22 cellular contexts compared by ENCODE assay signal in genomic region chr16:84509032-84509950, GRCh38. TPM values are rescaled to one million over a fixed set of nuclear protein-coding genes. Genes with fewer than 3 reads are reported as not detected.
A peak's percentile ranks its signal among the peaks of the same experiment; 100 is the strongest.
DNase-seq lines count a peak whose midpoint lies in the region; ATAC-seq and TF ChIP-seq lines count a peak whose summit lies in the region.
"Had no signal": no experiment of that assay in that cellular context is flagged by ENCODE, and none has a peak within 500 bp of the region (broad histone marks: within the 10 kb centered on the region; RNA-seq: fewer than 3 reads in every experiment).

No MANE protein-coding gene starts in this region.

- no peaks in the 10 kb centered on the region for H3K36me3 Mint-ChIP-seq in endodermal cell (ENCODE audit: low read depth)
- peaks cover 2% of the 10 kb centered on the region for H3K36me3 Mint-ChIP-seq in activated T-helper 1 cell treated with anti-CD3 and anti-CD28 coated beads, Interleukin-12 subunit alpha, Interleukin-12 subunit beta, Interleukin-2, Interleukin-4 antibody, amounts not matched to agents 30 ng/mL and 10 ng/mL and 1 ng/mL, durations not matched to agents 14 hours and 24 hours and 36 hours (ENCODE audit: low read depth)
- H3K36me3 Mint-ChIP-seq: natural killer cell had no signal

- CTCF ChIA-PET in IMR-90 (lab: Yijun Ruan, JAX) = no interaction called here

- no peak overlapping the region for H3K18ac ChIP-seq in IMR-90 (ENCODE audit: low read depth, low read length)

- no peak overlapping the region; the same call in none of the 2 replicates for H2BK20ac ChIP-seq in IMR-90 (ENCODE audit: low read depth, low read length)

- H4K5ac ChIP-seq in IMR-90 (ENCODE audit: low read depth, low read length) = no peak overlapping the region

- TF ChIP-seq CTCF in IMR-90 (conservative IDR thresholded peaks at IDR 0.05; ENCODE audit: low read depth, low read length) = no peak
- TF ChIP-seq CTCF in endodermal cell (conservative IDR thresholded peaks at IDR 0.05) = no peak
- no peak for TF ChIP-seq CTCF in tibial nerve (IDR thresholded peaks at IDR 0.05)

- H3K4me1 Mint-ChIP-seq in endodermal cell = peaks cover 10% of the 10 kb centered on the region
- H3K4me1 Mint-ChIP-seq in activated T-helper 1 cell treated with anti-CD3 and anti-CD28 coated beads, Interleukin-12 subunit alpha, Interleukin-12 subunit beta, Interleukin-2, Interleukin-4 antibody, amounts not matched to agents 30 ng/mL and 10 ng/mL and 1 ng/mL, durations not matched to agents 14 hours and 24 hours and 36 hours (ENCODE audit: low read depth) = peaks cover 70% of the 10 kb centered on the region

- peaks cover 20% of the 10 kb centered on the region for H3K27me3 Mint-ChIP-seq in endodermal cell (ENCODE audit: insufficient read depth)
- no peaks in the 10 kb centered on the region for H3K27me3 Mint-ChIP-seq in activated T-helper 1 cell treated with anti-CD3 and anti-CD28 coated beads, Interleukin-12 subunit alpha, Interleukin-12 subunit beta, Interleukin-2, Interleukin-4 antibody, amounts not matched to agents 30 ng/mL and 10 ng/mL and 1 ng/mL, durations not matched to agents 14 hours and 24 hours and 36 hours (ENCODE audit: insufficient read depth)
- H3K27me3 Mint-ChIP-seq: activated CD4-positive, alpha-beta T cell treated with anti-CD3 and anti-CD28 coated beads for 36 hours had no signal

- H2BK120ac ChIP-seq in IMR-90 (ENCODE audit: low read depth, low read length) = no peak overlapping the region

- no peak for TF ChIP-seq EP300 in tibial nerve (IDR thresholded peaks at IDR 0.05)

- H3K27ac ChIP-seq in IMR-90 (ENCODE audit: insufficient read depth, low read length) (no peak overlapping the region), endodermal cell (ENCODE audit: low read depth, low read length) (no peak overlapping the region), tibial nerve (no peak overlapping the region)
- H3K27ac ChIP-seq: esophagus muscularis mucosa, skin epidermis, transverse colon had no signal

- H2AK5ac ChIP-seq in IMR-90 (ENCODE audit: low read depth, low read length) = peak overlapping the region; percentile 53; the same call in 1 of the 2 replicates

- POLR2A ChIA-PET in IMR-90 (lab: Charles Lee; ENCODE audit: unreplicated experiment) = no interaction called here

- no peaks in the 10 kb centered on the region for H3K9me3 Mint-ChIP-seq in endodermal cell
- H3K9me3 Mint-ChIP-seq in activated T-helper 1 cell treated with anti-CD3 and anti-CD28 coated beads, Interleukin-12 subunit alpha, Interleukin-12 subunit beta, Interleukin-2, Interleukin-4 antibody, amounts not matched to agents 30 ng/mL and 10 ng/mL and 1 ng/mL, durations not matched to agents 14 hours and 24 hours and 36 hours = no peaks in the 10 kb centered on the region
- H3K9me3 Mint-ChIP-seq: natural killer cell had no signal

- no peaks in the 10 kb centered on the region for H3K9me3 ChIP-seq in IMR-90 (ENCODE audit: control insufficient read depth, insufficient read depth, low read length)
- no peaks in the 10 kb centered on the region for H3K9me3 ChIP-seq in endodermal cell (ENCODE audit: control insufficient read depth, low read length)
- H3K9me3 ChIP-seq in tibial nerve = no peaks in the 10 kb centered on the region
- H3K9me3 ChIP-seq: esophagus muscularis mucosa, transverse colon had no signal

- TF ChIP-seq RAD21 in IMR-90 (IDR thresholded peaks at IDR 0.05; ENCODE audit: low read length) = no peak

- H3K79me1 ChIP-seq in IMR-90 (ENCODE audit: low read depth in 1 of 2, low read length in 2 of 2) = peaks cover 0 to 24% of the 10 kb centered on the region in 2 experiments; a peak in 2 of 4 replicates

- BruUV-seq in IMR-90 (replicated peaks; lab: Mats Ljungman, UMichigan) = no TSS peak

- no peak overlapping the region for H3K27ac Mint-ChIP-seq in endodermal cell
- no peak overlapping the region for H3K27ac Mint-ChIP-seq in activated T-helper 1 cell treated with anti-CD3 and anti-CD28 coated beads, Interleukin-12 subunit alpha, Interleukin-12 subunit beta, Interleukin-2, Interleukin-4 antibody, amounts not matched to agents 30 ng/mL and 10 ng/mL and 1 ng/mL, durations not matched to agents 14 hours and 24 hours and 36 hours
- H3K27ac Mint-ChIP-seq: natural killer cell had no signal

- H3K23ac ChIP-seq in IMR-90 (ENCODE audit: low read depth, low read length) = no peak overlapping the region

- no peak overlapping the region for H3K4me3 Mint-ChIP-seq in endodermal cell
- no peak overlapping the region for H3K4me3 Mint-ChIP-seq in activated T-helper 1 cell treated with anti-CD3 and anti-CD28 coated beads, Interleukin-12 subunit alpha, Interleukin-12 subunit beta, Interleukin-2, Interleukin-4 antibody, amounts not matched to agents 30 ng/mL and 10 ng/mL and 1 ng/mL, durations not matched to agents 14 hours and 24 hours and 36 hours
- H3K4me3 Mint-ChIP-seq: natural killer cell had no signal

- H2AK9ac ChIP-seq in IMR-90 (replicated peaks; ENCODE audit: low read depth, low read length, poor library complexity) = no peak overlapping the region

- no peak overlapping the region for H3K4me3 ChIP-seq in IMR-90 (ENCODE audit: insufficient read depth, low read depth, low read length)
- H3K4me3 ChIP-seq in endodermal cell (ENCODE audit: low read length) = no peak overlapping the region
- no peak overlapping the region for H3K4me3 ChIP-seq in tibial nerve
- H3K4me3 ChIP-seq: esophagus muscularis mucosa, skin epidermis, transverse colon had no signal

- no peak overlapping the region for H4K8ac ChIP-seq in IMR-90 (ENCODE audit: low read depth in 2 of 2, low read length in 2 of 2)

- dilution Hi-C loops in IMR-90 (cut with HindIII; ENCODE audit: low sequenced_read_pairs, unreplicated experiment) = no loop called here

- no peak overlapping the region for H4K91ac ChIP-seq in IMR-90 (ENCODE audit: insufficient read depth, low read depth, low read length)

- no peak overlapping the region for H2BK5ac ChIP-seq in IMR-90 (ENCODE audit: low read depth, low read length, poor library complexity, severe bottlenecking)

- H3K14ac ChIP-seq in IMR-90 (replicated peaks; ENCODE audit: low read depth, low read length) = no peak overlapping the region

- H3K36me3 ChIP-seq in IMR-90 (ENCODE audit: control insufficient read depth, insufficient read depth, low read length) (no peaks in the 10 kb centered on the region), endodermal cell (ENCODE audit: control insufficient read depth, insufficient read depth, low read length) (no peaks in the 10 kb centered on the region), tibial nerve (no peaks in the 10 kb centered on the region)
- H3K36me3 ChIP-seq: esophagus muscularis mucosa, transverse colon had no signal

- 88% methylated on average over 5 of the region's 20 CpGs; no CpG with 5 or more reads in 1 of the 2 experiments for WGBS in IMR-90 (ENCODE audit: extremely low coverage in 2 of 2, insufficient read length in 1 of 2), 2 experiments
- WGBS in endodermal cell (ENCODE audit: insufficient coverage in 1 of 2, insufficient read length in 1 of 2), 2 experiments = 76 to 79% methylated on average over 13 to 20 of the region's 20 CpGs
- WGBS in tibial nerve, 2 donors = 75 to 78% methylated on average over 16 to 18 of the region's 20 CpGs

- no peak for ATAC-seq in IMR-90 (ENCODE audit: low read depth)
- ATAC-seq: activated CD4-positive, alpha-beta T cell treated with anti-CD3 and anti-CD28 coated beads for 36 hours; HCT116; natural killer cell; stimulated activated naive CD8-positive, alpha-beta T cell treated with anti-CD3 and anti-CD28 coated beads, Interleukin-15, Interleukin-2, amounts not matched to agents 100 U/mL and 50 U/mL, for 24 hours had no signal

- peaks cover 14% of the 10 kb centered on the region for H3K4me1 ChIP-seq in IMR-90 (ENCODE audit: control insufficient read depth, insufficient read depth, low read length)
- peaks cover 4% of the 10 kb centered on the region for H3K4me1 ChIP-seq in endodermal cell (ENCODE audit: control insufficient read depth, insufficient read depth, low read length)
- peaks cover 0 to 26% (median 8%) of the 10 kb centered on the region in 4 donors for H3K4me1 ChIP-seq in tibial nerve

- no peak for TF ChIP-seq POLR2A in IMR-90 (IDR thresholded peaks at IDR 0.05; ENCODE audit: low read depth, low read length)
- no peak for TF ChIP-seq POLR2A in tibial nerve (IDR thresholded peaks at IDR 0.05)

- no peaks in the 10 kb centered on the region for H3K27me3 ChIP-seq in IMR-90 (ENCODE audit: control insufficient read depth, insufficient read depth, low read length)
- no peaks in the 10 kb centered on the region for H3K27me3 ChIP-seq in endodermal cell (ENCODE audit: control insufficient read depth, insufficient read depth, low read length, poor library complexity, severe bottlenecking)
- H3K27me3 ChIP-seq in tibial nerve = no peaks in the 10 kb centered on the region
- H3K27me3 ChIP-seq: esophagus muscularis mucosa, transverse colon had no signal

- in situ Hi-C loops in IMR-90 (cut with MboI; ENCODE audit: low sequenced_read_pairs) = no loop called here

- DNase-seq in D341Med (ENCODE audit: low spot score) (peak; percentile 58), IMR-90 (no peak), endodermal cell (peak; percentile 70), posterior vena cava (ENCODE audit: low spot score) (peak; percentile 70), tibial nerve (ENCODE audit: low spot score in 2 of 2) (no peak), GM19238 (ENCODE audit: insufficient read length, low spot score) (no peak)
- DNase-seq in activated T-helper 1 cell treated with anti-CD3 and anti-CD28 coated beads, Interleukin-12 subunit alpha, Interleukin-12 subunit beta, Interleukin-2, Interleukin-4 antibody, amounts not matched to agents 30 ng/mL and 10 ng/mL and 1 ng/mL, durations not matched to agents 14 hours and 24 hours and 36 hours (ENCODE audit: low spot score) = no peak
- DNase-seq: anterior cingulate cortex; cerebellar nuclear complex; effector CD4-positive, alpha-beta T cell; natural killer cell; NCI-H1105; NCI-H510A treated with DMSO at 0.1 percent for 48 hours; OCI-M1; SHP77; stimulated activated CD4-positive, alpha-beta T cell treated with anti-CD3 and anti-CD28 coated beads, Interleukin-2, amount 100 ng/mL, for 24 hours; stimulated activated naive CD8-positive, alpha-beta T cell treated with anti-CD3 and anti-CD28 coated beads, Interleukin-15, Interleukin-2, amounts not matched to agents 100 U/mL and 50 U/mL, for 24 hours; transverse colon had no signal

- no peak overlapping the region for H3K4me2 ChIP-seq in IMR-90 (ENCODE audit: low read depth, low read length)

- H2BK15ac ChIP-seq in IMR-90 (ENCODE audit: low read depth, low read length) = no peak overlapping the region

- no peak overlapping the region for H3K9ac ChIP-seq in IMR-90 (ENCODE audit: low read depth, low read length)
- no peak overlapping the region for H3K9ac ChIP-seq in endodermal cell (ENCODE audit: extremely low read depth, low read length, poor library complexity, severe bottlenecking)

- peaks cover 6% of the 10 kb centered on the region; the same call in 1 of the 2 replicates for H3K9me1 ChIP-seq in IMR-90 (ENCODE audit: insufficient read depth, low read length)

- H3K56ac ChIP-seq in IMR-90 (ENCODE audit: extremely low read depth, insufficient read depth, low read length) = no peak overlapping the region

- intact Hi-C loops in IMR-90 (cut with micrococcal nuclease) (no loop called here), posterior vena cava (cut with DNase I) (no loop called here)
- intact Hi-C loops in activated T-helper 1 cell treated with anti-CD3 and anti-CD28 coated beads, Interleukin-12 subunit alpha, Interleukin-12 subunit beta, Interleukin-2, Interleukin-4 antibody, amounts not matched to agents 30 ng/mL and 10 ng/mL and 1 ng/mL, durations not matched to agents 14 hours and 24 hours and 36 hours (cut with micrococcal nuclease) = loop anchor here (5.0 to 10.0 kb wide), 3 partner anchors 324 to 518 kb away; partner anchors contain the start of genes KIAA0513, MBTPS1 and TAF1C

- no peak overlapping the region for H3K4ac ChIP-seq in IMR-90 (ENCODE audit: low read depth, low read length)

- no peaks in the 10 kb centered on the region for H4K20me1 ChIP-seq in IMR-90 (ENCODE audit: insufficient read depth, low read length)

- H2AFZ ChIP-seq in IMR-90 (replicated peaks; ENCODE audit: low read length, poor library complexity) = no peak overlapping the region

RNA-seq across cellular contexts. Expression of gene MEAK7, which starts 4.8 kb away (rescaled TPM):
- total RNA-seq in IMR-90 (2012; rRNA removed) (27.4 and 27.8 TPM in 2 replicates), endodermal cell (10 to 100 TPM; 30.3 to 34.9 TPM), posterior vena cava (10 to 100 TPM; 14.0 to 16.7 TPM), tibial nerve (10 to 100 TPM in 3 of 4 donors, 1 to 10 TPM in 1; 9.2 to 15.9 (median 14.3) TPM)
- polyA plus RNA-seq in IMR-90 (2012; rRNA removed) = 36.0 and 39.0 TPM in 2 replicates
- polyA plus RNA-seq in IMR-90 (2012; cell fraction: cytosol; rRNA removed) = 25.1 and 29.9 TPM in 2 replicates
- polyA plus RNA-seq in IMR-90 (2012; cell fraction: nucleus; rRNA removed; ENCODE audit: low replicate concordance) = 31.0 and 35.1 TPM in 2 replicates
- polyA plus RNA-seq in endodermal cell (2013, experiment 1 of 2) = 16.1 TPM
- 12.1 TPM for polyA plus RNA-seq in endodermal cell (2013, experiment 2 of 2)
- total RNA-seq in activated T-helper 1 cell treated with anti-CD3 and anti-CD28 coated beads, Interleukin-12 subunit alpha, Interleukin-12 subunit beta, Interleukin-2, Interleukin-4 antibody, amounts not matched to agents 30 ng/mL and 10 ng/mL and 1 ng/mL, durations not matched to agents 14 hours and 24 hours and 36 hours = 10.6 and 10.9 TPM in 2 replicates

Comparison
In these comparisons a context has a peak if more than half of its experiments do, and no peak if none do; other contexts are left out.
1. DNase-seq: peak in D341Med (single experiment), endodermal cell (single experiment) and posterior vena cava (single experiment); none in IMR-90 (single experiment), tibial nerve (0 of 2), GM19238 (single experiment) and activated T-helper 1 cell treated with anti-CD3 and anti-CD28 coated beads, Interleukin-12 subunit alpha, Interleukin-12 subunit beta, Interleukin-2, Interleukin-4 antibody, amounts not matched to agents 30 ng/mL and 10 ng/mL and 1 ng/mL, durations not matched to agents 14 hours and 24 hours and 36 hours (single experiment).